In genomic region chr3:53044371-53045106, GRCh38 we compare ENCODE assay signal across 8 cellular contexts. TPM values are rescaled to one million over a fixed set of nuclear protein-coding genes. Genes with fewer than 3 reads are reported as not detected.
DNase-seq lines count a peak whose midpoint lies in the region; ATAC-seq and TF ChIP-seq lines count a peak whose summit lies in the region.

No MANE protein-coding gene starts in this region.

- ATAC-seq in HG03196 (IDR thresholded peaks at IDR 0.05; ENCODE audit: unreplicated experiment) (peak; percentile 7), GM18867 (IDR thresholded peaks at IDR 0.05; ENCODE audit: unreplicated experiment) (no peak)

- TF ChIP-seq CTCF in cardiac fibroblast (IDR thresholded peaks at IDR 0.05; ENCODE audit: low read depth, low read length) (no peak), spleen (IDR thresholded peaks at IDR 0.05 in 8 of 11, conservative IDR thresholded peaks at IDR 0.05 in 3 of 11) (no peak)

- TF ChIP-seq POLR2A in spleen (IDR thresholded peaks at IDR 0.05) = no peak

- peak overlapping the region; percentile 59 to 66 for H3K4me3 ChIP-seq in cardiac fibroblast (replicated peaks in 1 of 2; ENCODE audit: low read depth in 2 of 2, low read length in 2 of 2)
- H3K4me3 ChIP-seq in spleen = peak overlapping the region; percentile 58 to 96 (median 69)

- peaks cover 3 to 66% (median 37%) of the 10 kb centered on the region in 6 donors for H3K4me1 ChIP-seq in spleen

- intact Hi-C loops in spleen (cut with DNase I; ENCODE audit: low total_unique reads) = no loop called here

- no peaks in the 10 kb centered on the region for H3K9me3 ChIP-seq in spleen

- peak overlapping the region; percentile 79 to 93 (median 90) for H3K27ac ChIP-seq in spleen

- peaks cover 0 to 34% (median 3%) of the 10 kb centered on the region in 7 donors for H3K27me3 ChIP-seq in spleen (replicated peaks in 1 of 7)

- 14 to 20% (median 18%) methylated on average over 33 of the region's 33 CpGs for WGBS in spleen, 5 donors

- DNase-seq in NCI-H82 (lab: John Stamatoyannopoulos, UW) (peak; percentile 50), NCI-H82 treated with DMSO at 0.1 percent for 48 hours (lab: John Stamatoyannopoulos, UW; ENCODE audit: unreplicated experiment) (no peak), T-helper 2 cell (peak in 3 of 5 experiments; percentile 14 to 74 (median 43)), cardiac fibroblast (ENCODE audit: low read depth in 2 of 2) (peak; percentile 39 to 43), islet precursor cell (peak; percentile 61), spleen (no peak)

- no peaks in the 10 kb centered on the region for H3K36me3 ChIP-seq in spleen

RNA-seq across cellular contexts. Expression of gene SFMBT1, which starts 1.3 kb away (rescaled TPM):
- total RNA-seq in spleen = 10 to 100 TPM in 6 of 7 donors, 1 to 10 TPM in 1; 9.0 to 24.9 (median 14.0) TPM
- polyA plus RNA-seq in spleen = 1 to 10 TPM; 3.0 to 3.5 (median 3.1) TPM

Comparison
In these comparisons a context has a peak if more than half of its experiments do, and no peak if none do; other contexts are left out.
1. DNase-seq: peak in NCI-H82 (single experiment), T-helper 2 cell (3 of 5), cardiac fibroblast (2 of 2) and islet precursor cell (single experiment); none in NCI-H82 treated with DMSO at 0.1 percent for 48 hours (single experiment) and spleen (single experiment).